ENCODE assay signal across 8 cellular contexts in the genomic region with DNA sequence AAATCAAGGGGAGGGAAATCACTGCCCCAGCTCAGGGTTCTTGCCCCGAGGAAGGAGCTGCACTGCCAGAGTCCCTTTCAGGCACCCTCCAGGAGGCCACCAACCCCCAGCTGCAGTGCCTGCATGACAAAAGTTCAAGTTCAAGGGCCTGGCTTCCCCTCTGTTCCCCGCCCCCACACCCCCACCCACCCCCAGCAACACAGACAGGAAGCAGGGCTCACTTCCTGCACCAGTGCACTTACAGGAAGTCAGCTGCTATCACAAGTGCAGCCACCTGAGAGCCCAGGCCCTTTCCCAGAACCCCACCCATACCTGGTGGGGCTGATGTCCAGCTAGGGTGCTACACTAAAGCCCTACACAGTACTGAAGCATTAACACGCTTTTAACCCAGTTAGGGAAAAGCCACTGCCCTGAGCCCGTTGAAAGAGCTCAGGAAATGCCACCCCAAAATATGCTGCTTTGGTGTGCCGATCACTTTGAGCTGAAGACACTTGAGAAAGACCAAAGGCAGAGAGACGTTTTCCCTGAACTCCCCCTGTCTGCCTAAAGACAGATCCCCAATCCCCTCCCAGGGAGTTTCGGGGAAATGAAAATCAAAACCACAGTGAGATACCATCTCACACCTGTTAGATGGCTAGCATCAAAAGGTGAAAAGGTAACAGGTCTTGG.
A peak's percentile ranks its signal among the peaks of the same experiment; 100 is the strongest.
DNase-seq lines count a peak whose midpoint lies in the region; ATAC-seq and TF ChIP-seq lines count a peak whose summit lies in the region.

No MANE protein-coding gene starts in this region.

- peak; percentile 47 for ATAC-seq in HG02840 (IDR thresholded peaks at IDR 0.05; ENCODE audit: low FRiP score, unreplicated experiment)
- no peak for ATAC-seq in HG03457 (IDR thresholded peaks at IDR 0.05; ENCODE audit: unreplicated experiment)

- TF ChIP-seq CTCF in GM13976 (IDR thresholded peaks at IDR 0.05; ENCODE audit: borderline replicate concordance, control extremely low read depth, extremely low read depth, insufficient read depth, missing control alignments), result no peak

- in situ Hi-C loops in GM13976 (cut with MboI; ENCODE audit: low sequenced_read_pairs, unreplicated experiment), result no loop called here

- peak; percentile 66 for DNase-seq in GM13976 (ENCODE audit: low spot score)
- DNase-seq in T-helper 9 cell, result peak; percentile 29
- peak; percentile 83 for DNase-seq in germinal center (ENCODE audit: low spot score)
- no peak for DNase-seq in NCI-H748 treated with DMSO at 0.1 percent for 48 hours (lab: John Stamatoyannopoulos, UW)
- no peak for DNase-seq in SW480 (ENCODE audit: low spot score)
- DNase-seq in medulla oblongata (ENCODE audit: extremely low spot score), result no peak

Comparison
In these comparisons a context has a peak if more than half of its experiments do, and no peak if none do; other contexts are left out.
1. DNase-seq: peak in GM13976 (single experiment), T-helper 9 cell (single experiment) and germinal center (single experiment); none in NCI-H748 treated with DMSO at 0.1 percent for 48 hours (single experiment), SW480 (single experiment) and medulla oblongata (single experiment).